Comparison of ENCODE assay signal across 35 cellular contexts in the genomic region with DNA sequence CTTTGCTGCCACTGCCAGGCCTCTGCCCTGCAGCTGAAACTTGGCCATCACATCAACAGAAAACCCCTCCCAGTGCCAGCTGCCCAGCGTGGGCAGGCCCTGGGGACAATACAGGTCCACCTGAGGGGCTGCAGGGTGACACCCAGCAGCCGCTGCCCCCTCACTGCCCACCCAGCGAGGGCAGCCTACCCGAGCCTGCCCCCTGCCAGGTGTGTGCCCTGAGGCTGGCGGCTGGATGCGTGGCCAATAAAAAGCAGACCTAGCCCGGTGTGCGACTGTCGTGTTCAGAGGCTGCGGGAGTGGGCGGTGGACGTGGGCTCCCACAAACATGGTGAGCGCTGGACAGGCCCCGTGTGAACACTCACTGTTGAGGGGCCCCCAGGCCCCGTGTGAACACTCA.
"Had no signal": no experiment of that assay in that cellular context is flagged by ENCODE, and none has a peak within 500 bp of the region (broad histone marks: within the 10 kb centered on the region; RNA-seq: fewer than 3 reads in every experiment).

No MANE protein-coding gene starts in this region.

- H3K27me3 ChIP-seq: cardiac muscle cell, MG63, Peyer's patch, SJCRH30 had no signal

- H3K27ac Mint-ChIP-seq: activated B cell treated with CpG ODN at 0.5 μM for 24 hours; activated CD4-positive, alpha-beta memory T cell treated with anti-CD3 and anti-CD28 coated beads, Interleukin-2, amount 10 ng/mL, durations not matched to agents 7 days and 5 days; activated CD8-positive, alpha-beta memory T cell treated with anti-CD3 and anti-CD28 coated beads, Interleukin-2, amount 10 ng/mL, durations not matched to agents 7 days and 5 days; activated naive CD8-positive, alpha-beta T cell; activated naive CD8-positive, alpha-beta T cell treated with anti-CD3 and anti-CD28 coated beads, Interleukin-2, amount 50 U/mL, for 24 hours had no signal

- H3K4me3 ChIP-seq: cardiac muscle cell, MG63, Peyer's patch, SJCRH30, SK-N-MC had no signal

- H3K9me3 Mint-ChIP-seq: activated B cell treated with CpG ODN at 0.5 μM for 24 hours; activated CD4-positive, alpha-beta memory T cell treated with anti-CD3 and anti-CD28 coated beads, Interleukin-2, amount 10 ng/mL, durations not matched to agents 7 days and 5 days; activated naive CD4-positive, alpha-beta T cell treated with anti-CD3 and anti-CD28 coated beads, Interleukin-2, amount 10 ng/mL, durations not matched to agents 7 days and 5 days; activated naive CD8-positive, alpha-beta T cell treated with anti-CD3 and anti-CD28 coated beads, Interleukin-2, amount 50 U/mL, for 24 hours; central memory CD8-positive, alpha-beta T cell had no signal

- H3K27me3 Mint-ChIP-seq: activated B cell treated with CpG ODN at 0.5 μM for 24 hours; activated CD4-positive, alpha-beta memory T cell treated with anti-CD3 and anti-CD28 coated beads, Interleukin-2, amount 10 ng/mL, durations not matched to agents 7 days and 5 days; activated CD8-positive, alpha-beta memory T cell treated with anti-CD3 and anti-CD28 coated beads, Interleukin-2, amount 10 ng/mL, durations not matched to agents 7 days and 5 days; activated naive CD4-positive, alpha-beta T cell treated with anti-CD3 and anti-CD28 coated beads, Interleukin-2, amount 10 ng/mL, durations not matched to agents 7 days and 5 days; activated naive CD8-positive, alpha-beta T cell; activated naive CD8-positive, alpha-beta T cell treated with anti-CD3 and anti-CD28 coated beads, Interleukin-2, amount 50 U/mL, for 24 hours; central memory CD8-positive, alpha-beta T cell had no signal

- DNase-seq: activated B cell treated with CpG ODN at 0.5 μM for 24 hours; activated CD4-positive, alpha-beta memory T cell treated with anti-CD3 and anti-CD28 coated beads, Interleukin-2, amount 10 ng/mL, durations not matched to agents 7 days and 5 days; activated CD4-positive, alpha-beta T cell treated with anti-CD3 and anti-CD28 coated beads for 1 hour; activated CD4-positive, alpha-beta T cell treated with anti-CD3 and anti-CD28 coated beads for 48 hours; activated CD8-positive, alpha-beta memory T cell treated with anti-CD3 and anti-CD28 coated beads for 24 hours; activated CD8-positive, alpha-beta memory T cell treated with anti-CD3 and anti-CD28 coated beads, Interleukin-2, amount 10 ng/mL, durations not matched to agents 7 days and 5 days; activated CD8-positive, alpha-beta memory T cell treated with anti-CD3 and anti-CD28 coated beads, Interleukin-2, amount 50 U/mL, for 48 hours; activated effector memory CD4-positive, alpha-beta T cell treated with Interleukin-2 at 50 U/mL for 16 hours; activated naive CD4-positive, alpha-beta T cell treated with anti-CD3 and anti-CD28 coated beads, Interleukin-2, amount 10 ng/mL, durations not matched to agents 7 days and 5 days; activated naive CD8-positive, alpha-beta T cell treated with anti-CD3 and anti-CD28 coated beads, Interleukin-2, amount 50 U/mL, for 24 hours; activated T-cell treated with anti-CD3 and anti-CD28 coated beads, Interleukin-2, amount 50 U/mL, for 48 hours; anterior cingulate cortex; Kasumi-1; KG1; MG63; NCI-H1048; NCI-H1105 treated with DMSO at 0.1 percent for 48 hours; NCI-H1436; NCI-H1694; NCI-H2029; NCI-H345; NCI-H510A; NCI-H526; NCI-H748 treated with DMSO at 0.1 percent for 48 hours; NK-92 treated with Interleukin-12 subunit alpha and Interleukin-12 subunit beta, amount 100 ng/mL, for 24 hours; PC-3; Peyer's patch; RPMI8226; SHP77; SJCRH30 had no signal

- H3K9me3 ChIP-seq: MG63, Peyer's patch, SJCRH30 had no signal

- H3K27ac ChIP-seq: cardiac muscle cell, Peyer's patch, SJCRH30, SK-N-MC, VCaP had no signal

- ATAC-seq: activated CD8-positive, alpha-beta memory T cell treated with anti-CD3 and anti-CD28 coated beads, Interleukin-2, amount 10 ng/mL, durations not matched to agents 7 days and 5 days; activated naive CD8-positive, alpha-beta T cell treated with anti-CD3 and anti-CD28 coated beads, Interleukin-2, amount 50 U/mL, for 24 hours; PC-3 had no signal

- H3K36me3 ChIP-seq: cardiac muscle cell had no signal

- H3K4me1 Mint-ChIP-seq: activated B cell treated with CpG ODN at 0.5 μM for 24 hours; activated naive CD4-positive, alpha-beta T cell treated with anti-CD3 and anti-CD28 coated beads, Interleukin-2, amount 10 ng/mL, durations not matched to agents 7 days and 5 days; activated naive CD8-positive, alpha-beta T cell treated with anti-CD3 and anti-CD28 coated beads, Interleukin-2, amount 50 U/mL, for 24 hours; central memory CD8-positive, alpha-beta T cell had no signal

- H3K4me3 Mint-ChIP-seq: activated B cell treated with CpG ODN at 0.5 μM for 24 hours; activated CD4-positive, alpha-beta memory T cell treated with anti-CD3 and anti-CD28 coated beads, Interleukin-2, amount 10 ng/mL, durations not matched to agents 7 days and 5 days; activated CD8-positive, alpha-beta memory T cell treated with anti-CD3 and anti-CD28 coated beads, Interleukin-2, amount 10 ng/mL, durations not matched to agents 7 days and 5 days; activated naive CD4-positive, alpha-beta T cell treated with anti-CD3 and anti-CD28 coated beads, Interleukin-2, amount 10 ng/mL, durations not matched to agents 7 days and 5 days; activated naive CD8-positive, alpha-beta T cell; activated naive CD8-positive, alpha-beta T cell treated with anti-CD3 and anti-CD28 coated beads, Interleukin-2, amount 50 U/mL, for 24 hours; central memory CD8-positive, alpha-beta T cell had no signal
